Comparison of ENCODE assay signal across 18 cellular contexts in the genomic region with DNA sequence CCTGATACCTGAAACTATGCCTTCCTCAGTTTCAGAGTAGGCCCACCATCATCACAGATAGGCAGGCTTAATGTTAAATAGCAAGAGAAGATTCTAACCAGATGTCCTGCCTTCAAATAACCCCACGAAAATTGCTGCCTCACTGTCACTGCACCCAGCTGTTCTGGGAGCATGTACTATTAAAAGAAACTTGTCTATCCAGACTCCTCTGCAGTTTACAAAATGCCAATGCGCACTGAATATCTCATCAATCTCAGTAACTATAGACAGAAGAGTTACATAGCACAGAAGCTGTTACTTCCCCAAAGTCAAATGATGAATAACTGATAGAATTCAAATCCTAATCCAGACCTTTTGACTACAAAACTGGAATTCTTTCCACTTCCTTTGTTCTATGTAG.
"Had no signal": no experiment of that assay in that cellular context is flagged by ENCODE, and none has a peak within 500 bp of the region (broad histone marks: within the 10 kb centered on the region; RNA-seq: fewer than 3 reads in every experiment).

No MANE protein-coding gene starts in this region.

- H3K36me3 ChIP-seq: esophagus squamous epithelium, lower lobe of right lung, sigmoid colon, thyroid gland had no signal

- H3K79me2 ChIP-seq: parathyroid adenoma had no signal

- H3K27ac ChIP-seq: esophagus squamous epithelium, lower lobe of right lung, parathyroid adenoma, sigmoid colon, thyroid gland had no signal

- H3K9ac ChIP-seq: parathyroid adenoma had no signal

- H3K4me3 ChIP-seq: esophagus squamous epithelium, lower lobe of right lung, sigmoid colon, thyroid gland had no signal

- ATAC-seq: activated T-cell treated with anti-CD3 and anti-CD28 coated beads, Interleukin-2, amount 50 U/mL, for 72 hours; left colon; lower lobe of right lung had no signal

- H3K9me3 ChIP-seq: esophagus squamous epithelium, lower lobe of right lung, sigmoid colon, thyroid gland had no signal

- DNase-seq: activated CD4-positive, alpha-beta memory T cell treated with anti-CD3 and anti-CD28 coated beads for 36 hours; activated CD4-positive, alpha-beta T cell treated with anti-CD3 and anti-CD28 coated beads for 48 hours; activated effector memory CD4-positive, alpha-beta T cell treated with Interleukin-2 at 50 U/mL for 16 hours; activated naive CD4-positive, alpha-beta T cell treated with anti-CD3 and anti-CD28 coated beads for 36 hours; activated naive CD8-positive, alpha-beta T cell treated with anti-CD3 and anti-CD28 coated beads, Interleukin-2, amount 10 ng/mL, durations not matched to agents 7 days and 5 days; activated T-cell treated with anti-CD3 and anti-CD28 coated beads, Interleukin-2, amount 50 U/mL, for 72 hours; amniotic stem cell; cortex of kidney; endodermal cell; esophagus squamous epithelium; left colon; lower lobe of right lung; nucleus accumbens; sigmoid colon; stimulated activated CD4-positive, alpha-beta T cell treated with anti-CD3 and anti-CD28 coated beads, Interleukin-4, amount 100 ng/mL, for 4 hours; substantia nigra; thyroid gland had no signal

- H3K4me1 ChIP-seq: lower lobe of right lung, thyroid gland had no signal

- H3K27me3 ChIP-seq: esophagus squamous epithelium, sigmoid colon, thyroid gland had no signal

- H2AFZ ChIP-seq: parathyroid adenoma had no signal
